ENCODE assay signal across 8 cellular contexts in genomic region chr9:70421272-70422180, GRCh38. TPM values are rescaled to one million over a fixed set of nuclear protein-coding genes. Genes with fewer than 3 reads are reported as not detected.
DNase-seq lines count a peak whose midpoint lies in the region; ATAC-seq and TF ChIP-seq lines count a peak whose summit lies in the region.

No MANE protein-coding gene starts in this region.

- H3K36me3 ChIP-seq in esophagus (ENCODE audit: control insufficient read depth in 2 of 2, insufficient read depth in 2 of 2, low read length in 1 of 2) (no peaks in the 10 kb centered on the region), osteoblast (ENCODE audit: insufficient read depth, low read length) (no peaks in the 10 kb centered on the region)

- peak overlapping the region; percentile 100 for H3K27ac ChIP-seq in 22Rv1
- H3K27ac ChIP-seq in esophagus (ENCODE audit: low read depth in 2 of 2, low read length in 1 of 2) = peak overlapping the region; percentile 98 to 100
- peak overlapping the region; percentile 99 for H3K27ac ChIP-seq in osteoblast (ENCODE audit: low read depth, low read length)

- peaks cover 9% of the 10 kb centered on the region for H3K27me3 Mint-ChIP-seq in activated CD4-positive, alpha-beta memory T cell treated with anti-CD3 and anti-CD28 coated beads, Interleukin-2, amount 10 ng/mL, durations not matched to agents 7 days and 5 days

- DNase-seq in HCEC 1CT (peak; percentile 74), osteoblast (ENCODE audit: insufficient read length, low spot score, missing footprints) (peak; percentile 75), ACHN (no peak)
- DNase-seq in activated CD4-positive, alpha-beta memory T cell treated with anti-CD3 and anti-CD28 coated beads, Interleukin-2, amount 10 ng/mL, durations not matched to agents 7 days and 5 days = no peak

- 19 to 28% methylated on average over 9 of the region's 9 CpGs for WGBS in esophagus, 2 donors

- H3K4me1 ChIP-seq in esophagus (ENCODE audit: control insufficient read depth in 2 of 2, insufficient read depth in 2 of 2, low read length in 1 of 2) = peaks cover 0 to 6% of the 10 kb centered on the region in 2 donors
- peaks cover 27% of the 10 kb centered on the region for H3K4me1 ChIP-seq in osteoblast (ENCODE audit: insufficient read depth, low read length)

- H3K4me3 Mint-ChIP-seq in activated CD4-positive, alpha-beta memory T cell treated with anti-CD3 and anti-CD28 coated beads, Interleukin-2, amount 10 ng/mL, durations not matched to agents 7 days and 5 days = peak overlapping the region; percentile 89

- POLR2A ChIA-PET in activated CD4-positive, alpha-beta memory T cell treated with anti-CD3 and anti-CD28 coated beads, Interleukin-2, amount 10 ng/mL, durations not matched to agents 7 days and 5 days (lab: Charles Lee) = interaction anchor here (1.0 to 5.1 kb wide), 10 partner anchors 8 to 181 kb away, joined by 3 to 95 read pairs (median 16); partner anchors contain the start of gene SMC5

- H3K36me3 Mint-ChIP-seq in activated CD4-positive, alpha-beta memory T cell treated with anti-CD3 and anti-CD28 coated beads, Interleukin-2, amount 10 ng/mL, durations not matched to agents 7 days and 5 days (ENCODE audit: low read depth) = no peaks in the 10 kb centered on the region

- CTCF ChIA-PET in activated CD4-positive, alpha-beta memory T cell treated with anti-CD3 and anti-CD28 coated beads, Interleukin-2, amount 10 ng/mL, durations not matched to agents 7 days and 5 days (lab: Charles Lee) = interaction anchor here (1.1 to 5.0 kb wide), 4 partner anchors 11 to 181 kb away, joined by 3 to 31 read pairs (median 4); no protein-coding TSS in a partner anchor

- H2AFZ ChIP-seq in osteoblast (ENCODE audit: low read length) = no peak overlapping the region

- in situ Hi-C loops in ACHN (cut with HindIII; ENCODE audit: low pct_ligation_motif_present, low pct_unique_long_range_greater_than_20kb, low sequenced_read_pairs) = no loop called here

- H3K4me1 Mint-ChIP-seq in activated CD4-positive, alpha-beta memory T cell treated with anti-CD3 and anti-CD28 coated beads, Interleukin-2, amount 10 ng/mL, durations not matched to agents 7 days and 5 days = peaks cover 41% of the 10 kb centered on the region

- no peak for TF ChIP-seq CTCF in 22Rv1 (IDR thresholded peaks at IDR 0.05)
- TF ChIP-seq CTCF in osteoblast (IDR thresholded peaks at IDR 0.05; ENCODE audit: extremely low read depth, low read depth, low read length) = no peak

- H3K27me3 ChIP-seq in esophagus (ENCODE audit: control insufficient read depth in 1 of 2, insufficient read depth in 2 of 2, low read length in 2 of 2) (no peaks in the 10 kb centered on the region), osteoblast (ENCODE audit: insufficient read depth, low read length) (no peaks in the 10 kb centered on the region)

- no peaks in the 10 kb centered on the region for H3K79me2 ChIP-seq in osteoblast (ENCODE audit: insufficient read depth, low read length)

- H3K4me3 ChIP-seq in esophagus (ENCODE audit: low read depth in 1 of 2, low read length in 2 of 2) = no peak overlapping the region
- peak overlapping the region; percentile 74 for H3K4me3 ChIP-seq in osteoblast (ENCODE audit: insufficient read depth, low read length)

- no peaks in the 10 kb centered on the region for H3K9me3 Mint-ChIP-seq in activated CD4-positive, alpha-beta memory T cell treated with anti-CD3 and anti-CD28 coated beads, Interleukin-2, amount 10 ng/mL, durations not matched to agents 7 days and 5 days

- ATAC-seq in GM18907 (IDR thresholded peaks at IDR 0.05; ENCODE audit: unreplicated experiment) (no peak), GM19455 (IDR thresholded peaks at IDR 0.05; ENCODE audit: unreplicated experiment) (no peak)

- peak overlapping the region; percentile 97 for H3K4me2 ChIP-seq in osteoblast (ENCODE audit: insufficient read depth, low read length)

- H3K9me3 ChIP-seq in esophagus (ENCODE audit: control insufficient read depth in 2 of 2, insufficient read depth in 1 of 2, low read depth in 1 of 2, low read length in 1 of 2) (no peaks in the 10 kb centered on the region), osteoblast (ENCODE audit: low read depth, low read length) (no peaks in the 10 kb centered on the region)

- peak overlapping the region; percentile 96 for H3K27ac Mint-ChIP-seq in activated CD4-positive, alpha-beta memory T cell treated with anti-CD3 and anti-CD28 coated beads, Interleukin-2, amount 10 ng/mL, durations not matched to agents 7 days and 5 days

- no peaks in the 10 kb centered on the region for H4K20me1 ChIP-seq in osteoblast (ENCODE audit: insufficient read depth, low read length)

RNA-seq across cellular contexts. Expression of gene KLF9, which starts 7.1 kb away (rescaled TPM):
- total RNA-seq in activated CD4-positive, alpha-beta memory T cell treated with anti-CD3 and anti-CD28 coated beads, Interleukin-2, amount 10 ng/mL, durations not matched to agents 7 days and 5 days = 10 to 100 TPM; 19.2 to 19.6 TPM
- polyA plus RNA-seq in esophagus = 1 to 10 TPM; 5.8 to 9.0 TPM
- 46.9 and 51.8 TPM in 2 replicates for total RNA-seq in osteoblast

Comparison
In these comparisons a context has a peak if more than half of its experiments do, and no peak if none do; other contexts are left out.
1. DNase-seq: peak in HCEC 1CT (single experiment) and osteoblast (single experiment); none in activated CD4-positive, alpha-beta memory T cell treated with anti-CD3 and anti-CD28 coated beads, Interleukin-2, amount 10 ng/mL, durations not matched to agents 7 days and 5 days (single experiment) and ACHN (single experiment).
2. Peak in every context shown above with its lines, with median percentiles within 50 percentile points of each other: H3K27ac ChIP-seq.